Comparison of ENCODE assay signal across 40 cellular contexts in the genomic region with DNA sequence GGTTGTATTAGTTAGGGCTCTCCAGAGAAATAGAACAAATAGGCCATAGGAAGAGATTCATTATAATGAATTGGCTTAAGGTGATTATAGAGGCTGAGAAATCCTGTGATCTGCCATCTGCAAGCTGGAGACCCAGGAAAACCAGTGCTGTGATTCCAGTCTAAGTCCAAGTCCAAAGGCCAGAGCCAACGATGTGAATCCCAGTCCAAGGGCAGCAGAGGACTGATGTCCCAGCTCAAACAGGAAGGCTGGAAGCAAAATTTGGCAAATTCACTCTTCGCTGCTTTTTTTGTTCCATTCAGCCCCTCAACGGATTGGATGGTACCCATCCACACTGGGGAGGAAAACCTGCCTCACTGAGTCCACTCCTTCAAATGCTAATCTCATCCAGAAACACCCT.
"Had no signal": no experiment of that assay in that cellular context is flagged by ENCODE, and none has a peak within 500 bp of the region (broad histone marks: within the 10 kb centered on the region; RNA-seq: fewer than 3 reads in every experiment).

No MANE protein-coding gene starts in this region.

- H3K9me3 ChIP-seq: ascending aorta had no signal

- ATAC-seq: activated CD4-positive, alpha-beta T cell treated with anti-CD3 and anti-CD28 coated beads for 36 hours; activated CD4-positive, CD25-positive, alpha-beta regulatory T cell treated with anti-CD3 and anti-CD28 coated beads, Interleukin-2, amount 50 U/mL, for 24 hours; activated CD8-positive, alpha-beta memory T cell treated with anti-CD3 and anti-CD28 coated beads, Interleukin-2, amount 10 ng/mL, durations not matched to agents 7 days and 5 days; activated CD8-positive, alpha-beta T cell treated with anti-CD3 and anti-CD28 coated beads, Interleukin-2, amount 10 ng/mL, durations not matched to agents 7 days and 5 days; activated naive CD8-positive, alpha-beta T cell treated with anti-CD3 and anti-CD28 coated beads, Interleukin-2, amount 50 U/mL, for 24 hours; WTC11 had no signal

- H3K4me3 Mint-ChIP-seq: activated CD4-positive, alpha-beta memory T cell treated with anti-CD3 and anti-CD28 coated beads, Interleukin-2, amount 10 ng/mL, durations not matched to agents 7 days and 5 days; activated CD4-positive, alpha-beta T cell treated with anti-CD3 and anti-CD28 coated beads for 36 hours; activated CD4-positive, alpha-beta T cell treated with anti-CD3 and anti-CD28 coated beads, Interleukin-2, amount 10 ng/mL, durations not matched to agents 7 days and 5 days; activated CD8-positive, alpha-beta memory T cell treated with anti-CD3 and anti-CD28 coated beads, Interleukin-2, amount 10 ng/mL, durations not matched to agents 7 days and 5 days; activated CD8-positive, alpha-beta T cell treated with anti-CD3 and anti-CD28 coated beads, Interleukin-2, amount 10 ng/mL, durations not matched to agents 7 days and 5 days; activated naive CD4-positive, alpha-beta T cell treated with anti-CD3 and anti-CD28 coated beads, Interleukin-2, amount 10 ng/mL, durations not matched to agents 7 days and 5 days; activated naive CD4-positive, alpha-beta T cell treated with anti-CD3 and anti-CD28 coated beads, Interleukin-2, amount 50 U/mL, for 24 hours; activated naive CD8-positive, alpha-beta T cell; activated naive CD8-positive, alpha-beta T cell treated with anti-CD3 and anti-CD28 coated beads, Interleukin-2, amount 10 ng/mL, durations not matched to agents 7 days and 5 days; activated naive CD8-positive, alpha-beta T cell treated with anti-CD3 and anti-CD28 coated beads, Interleukin-2, amount 50 U/mL, for 24 hours; activated T-cell treated with anti-CD3 and anti-CD28 coated beads, Interleukin-2, amount 50 U/mL, for 24 hours; brain; central memory CD8-positive, alpha-beta T cell; T-helper 1 cell treated with Interleukin-12 subunit alpha and Interleukin-12 subunit beta and Interleukin-4 antibody, amounts not matched to agents 30 μg/mL and 1 μg/mL, for 36 hours; T-helper 2 cell treated with Interferon-gamma antibody and Interleukin-4, amounts not matched to agents 5 μg/mL and 100 μg/mL, for 36 hours; WTC11 had no signal

- H3K9me3 Mint-ChIP-seq: activated CD4-positive, alpha-beta memory T cell treated with anti-CD3 and anti-CD28 coated beads, Interleukin-2, amount 10 ng/mL, durations not matched to agents 7 days and 5 days; activated CD4-positive, alpha-beta T cell treated with anti-CD3 and anti-CD28 coated beads, Interleukin-2, amount 10 ng/mL, durations not matched to agents 7 days and 5 days; activated naive CD4-positive, alpha-beta T cell treated with anti-CD3 and anti-CD28 coated beads, Interleukin-2, amount 10 ng/mL, durations not matched to agents 7 days and 5 days; activated naive CD4-positive, alpha-beta T cell treated with anti-CD3 and anti-CD28 coated beads, Interleukin-2, amount 50 U/mL, for 24 hours; activated naive CD8-positive, alpha-beta T cell treated with anti-CD3 and anti-CD28 coated beads, Interleukin-2, amount 10 ng/mL, durations not matched to agents 7 days and 5 days; activated naive CD8-positive, alpha-beta T cell treated with anti-CD3 and anti-CD28 coated beads, Interleukin-2, amount 50 U/mL, for 24 hours; activated T-cell treated with anti-CD3 and anti-CD28 coated beads, Interleukin-2, amount 50 U/mL, for 24 hours; activated T-helper 2 cell treated with anti-CD3 and anti-CD28 coated beads, Interferon-gamma antibody, Interleukin-2, Interleukin-4, amounts not matched to agents 10 μg/mL and 5 μg/mL and 100 μg/mL, durations not matched to agents 14 hours and 24 hours and 36 hours; central memory CD8-positive, alpha-beta T cell; T-helper 1 cell treated with Interleukin-12 subunit alpha and Interleukin-12 subunit beta and Interleukin-4 antibody, amounts not matched to agents 30 μg/mL and 1 μg/mL, for 36 hours; T-helper 2 cell treated with Interferon-gamma antibody and Interleukin-4, amounts not matched to agents 5 μg/mL and 100 μg/mL, for 36 hours; WTC11 had no signal

- H3K4me3 ChIP-seq: ascending aorta, cardiac muscle cell had no signal

- H3K27ac Mint-ChIP-seq: activated CD4-positive, alpha-beta memory T cell treated with anti-CD3 and anti-CD28 coated beads, Interleukin-2, amount 10 ng/mL, durations not matched to agents 7 days and 5 days; activated CD4-positive, alpha-beta T cell treated with anti-CD3 and anti-CD28 coated beads for 36 hours; activated CD4-positive, alpha-beta T cell treated with anti-CD3 and anti-CD28 coated beads, Interleukin-2, amount 10 ng/mL, durations not matched to agents 7 days and 5 days; activated CD8-positive, alpha-beta memory T cell treated with anti-CD3 and anti-CD28 coated beads, Interleukin-2, amount 10 ng/mL, durations not matched to agents 7 days and 5 days; activated CD8-positive, alpha-beta T cell treated with anti-CD3 and anti-CD28 coated beads, Interleukin-2, amount 10 ng/mL, durations not matched to agents 7 days and 5 days; activated naive CD4-positive, alpha-beta T cell treated with anti-CD3 and anti-CD28 coated beads, Interleukin-2, amount 10 ng/mL, durations not matched to agents 7 days and 5 days; activated naive CD4-positive, alpha-beta T cell treated with anti-CD3 and anti-CD28 coated beads, Interleukin-2, amount 50 U/mL, for 24 hours; activated naive CD8-positive, alpha-beta T cell; activated naive CD8-positive, alpha-beta T cell treated with anti-CD3 and anti-CD28 coated beads, Interleukin-2, amount 10 ng/mL, durations not matched to agents 7 days and 5 days; activated naive CD8-positive, alpha-beta T cell treated with anti-CD3 and anti-CD28 coated beads, Interleukin-2, amount 50 U/mL, for 24 hours; activated T-cell treated with anti-CD3 and anti-CD28 coated beads, Interleukin-2, amount 50 U/mL, for 24 hours; activated T-helper 2 cell treated with anti-CD3 and anti-CD28 coated beads, Interferon-gamma antibody, Interleukin-2, Interleukin-4, amounts not matched to agents 10 μg/mL and 5 μg/mL and 100 μg/mL, durations not matched to agents 14 hours and 24 hours and 36 hours; brain; T-helper 1 cell treated with Interleukin-12 subunit alpha and Interleukin-12 subunit beta and Interleukin-4 antibody, amounts not matched to agents 30 μg/mL and 1 μg/mL, for 36 hours; T-helper 2 cell treated with Interferon-gamma antibody and Interleukin-4, amounts not matched to agents 5 μg/mL and 100 μg/mL, for 36 hours; WTC11 had no signal

- H3K27me3 ChIP-seq: ascending aorta, cardiac muscle cell had no signal

- FAIRE-seq: bronchial epithelial cell, TTC549 had no signal

- H3K4me1 Mint-ChIP-seq: activated CD4-positive, alpha-beta memory T cell treated with anti-CD3 and anti-CD28 coated beads, Interleukin-2, amount 10 ng/mL, durations not matched to agents 7 days and 5 days; activated CD4-positive, alpha-beta T cell treated with anti-CD3 and anti-CD28 coated beads for 36 hours; activated CD4-positive, alpha-beta T cell treated with anti-CD3 and anti-CD28 coated beads, Interleukin-2, amount 10 ng/mL, durations not matched to agents 7 days and 5 days; activated CD8-positive, alpha-beta memory T cell treated with anti-CD3 and anti-CD28 coated beads, Interleukin-2, amount 10 ng/mL, durations not matched to agents 7 days and 5 days; activated naive CD4-positive, alpha-beta T cell treated with anti-CD3 and anti-CD28 coated beads, Interleukin-2, amount 10 ng/mL, durations not matched to agents 7 days and 5 days; activated naive CD4-positive, alpha-beta T cell treated with anti-CD3 and anti-CD28 coated beads, Interleukin-2, amount 50 U/mL, for 24 hours; activated naive CD8-positive, alpha-beta T cell treated with anti-CD3 and anti-CD28 coated beads, Interleukin-2, amount 10 ng/mL, durations not matched to agents 7 days and 5 days; activated naive CD8-positive, alpha-beta T cell treated with anti-CD3 and anti-CD28 coated beads, Interleukin-2, amount 50 U/mL, for 24 hours; central memory CD8-positive, alpha-beta T cell had no signal

- H3K36me3 ChIP-seq: ascending aorta, cardiac muscle cell, WERI-Rb-1 had no signal

- H3K36me3 Mint-ChIP-seq: activated CD8-positive, alpha-beta memory T cell treated with anti-CD3 and anti-CD28 coated beads, Interleukin-2, amount 10 ng/mL, durations not matched to agents 7 days and 5 days; activated naive CD4-positive, alpha-beta T cell treated with anti-CD3 and anti-CD28 coated beads, Interleukin-2, amount 10 ng/mL, durations not matched to agents 7 days and 5 days; activated naive CD4-positive, alpha-beta T cell treated with anti-CD3 and anti-CD28 coated beads, Interleukin-2, amount 50 U/mL, for 24 hours; activated naive CD8-positive, alpha-beta T cell; activated naive CD8-positive, alpha-beta T cell treated with anti-CD3 and anti-CD28 coated beads, Interleukin-2, amount 10 ng/mL, durations not matched to agents 7 days and 5 days; brain; WTC11 had no signal

- DNase-seq: activated CD4-positive, alpha-beta memory T cell treated with anti-CD3 and anti-CD28 coated beads, Interleukin-2, amount 10 ng/mL, durations not matched to agents 7 days and 5 days; activated CD4-positive, alpha-beta T cell treated with anti-CD3 and anti-CD28 coated beads for 1 hour; activated CD4-positive, alpha-beta T cell treated with anti-CD3 and anti-CD28 coated beads for 36 hours; activated CD4-positive, alpha-beta T cell treated with anti-CD3 and anti-CD28 coated beads for 48 hours; activated CD4-positive, alpha-beta T cell treated with anti-CD3 and anti-CD28 coated beads, Interleukin-2, amount 10 ng/mL, durations not matched to agents 7 days and 5 days; activated CD4-positive, alpha-beta T cell treated with anti-CD3 and anti-CD28 coated beads, Interleukin-2, amount 50 U/mL, for 48 hours; activated CD4-positive, CD25-positive, alpha-beta regulatory T cell; activated CD8-positive, alpha-beta memory T cell treated with anti-CD3 and anti-CD28 coated beads for 24 hours; activated CD8-positive, alpha-beta memory T cell treated with anti-CD3 and anti-CD28 coated beads, Interleukin-2, amount 10 ng/mL, durations not matched to agents 7 days and 5 days; activated CD8-positive, alpha-beta memory T cell treated with anti-CD3 and anti-CD28 coated beads, Interleukin-2, amount 50 U/mL, for 48 hours; activated CD8-positive, alpha-beta T cell treated with anti-CD3 and anti-CD28 coated beads, Interleukin-2, amount 10 ng/mL, durations not matched to agents 7 days and 5 days; activated effector memory CD4-positive, alpha-beta T cell treated with Interleukin-2 at 50 U/mL for 16 hours; activated gamma-delta T cell; activated naive CD4-positive, alpha-beta T cell treated with anti-CD3 and anti-CD28 coated beads, Interleukin-2, amount 10 ng/mL, durations not matched to agents 7 days and 5 days; activated naive CD4-positive, alpha-beta T cell treated with Interleukin-2 at 50 U/mL for 16 hours; activated naive CD8-positive, alpha-beta T cell treated with anti-CD3 and anti-CD28 coated beads, Interleukin-2, amount 10 ng/mL, durations not matched to agents 7 days and 5 days; activated naive CD8-positive, alpha-beta T cell treated with anti-CD3 and anti-CD28 coated beads, Interleukin-2, amount 50 U/mL, for 24 hours; activated T-cell treated with anti-CD3 and anti-CD28 coated beads, Interleukin-2, amount 50 U/mL, for 24 hours; activated T-cell treated with anti-CD3 and anti-CD28 coated beads, Interleukin-2, amount 50 U/mL, for 48 hours; amygdala; anterior cingulate cortex; caudate nucleus; cerebellar nuclear complex; T-helper 1 cell; T-helper 2 cell; T-helper 9 cell; WERI-Rb-1 had no signal

- H3K4me1 ChIP-seq: ascending aorta had no signal

- H3K27ac ChIP-seq: ascending aorta, cardiac muscle cell, WERI-Rb-1 had no signal
